ENCODE assay signal across 1 cellular context in genomic region chr11:102114032-102114431, GRCh38.
TF ChIP-seq lines count a peak whose summit lies in the region.

No MANE protein-coding gene starts in this region.

TF ChIP-seq in H1, 55 proteins besides CTCF, POLR2A, EP300 and RAD21:
- TF ChIP-seq SIX5 (IDR thresholded peaks at IDR 0.05; ENCODE audit: low read depth, low read length) (no peak), SAP30 (IDR thresholded peaks at IDR 0.05; ENCODE audit: insufficient read depth, insufficient replicate concordance, low read length) (no peak), SIN3A (conservative IDR thresholded peaks at IDR 0.05 in 1 of 2, IDR thresholded peaks at IDR 0.05 in 1 of 2; ENCODE audit: low read depth in 1 of 2, low read length in 2 of 2) (no peak), CHD2 (IDR thresholded peaks at IDR 0.05; ENCODE audit: low read length) (no peak), TAF1 (IDR thresholded peaks at IDR 0.05; ENCODE audit: low read depth, low read length) (no peak), SIRT6 (IDR thresholded peaks at IDR 0.05; ENCODE audit: low read length) (no peak), SP1 (IDR thresholded peaks at IDR 0.05; ENCODE audit: low read depth, low read length) (no peak), ASH2L (IDR thresholded peaks at IDR 0.05; ENCODE audit: low read length) (no peak), NANOG (IDR thresholded peaks at IDR 0.05; ENCODE audit: insufficient read depth, low read depth, low read length, poor library complexity, severe bottlenecking) (no peak), JUN (IDR thresholded peaks at IDR 0.05; ENCODE audit: low read depth, low read length) (no peak), TEAD4 (IDR thresholded peaks at IDR 0.05; ENCODE audit: low read depth, low read length) (no peak), KDM4A (IDR thresholded peaks at IDR 0.05; ENCODE audit: low read depth, low read length, severe bottlenecking) (no peak), CBX5 (IDR thresholded peaks at IDR 0.05; ENCODE audit: low read depth, low read length) (no peak), RFX5 (IDR thresholded peaks at IDR 0.05; ENCODE audit: borderline replicate concordance, low read depth, low read length) (no peak), EGR1 (IDR thresholded peaks at IDR 0.05; ENCODE audit: borderline replicate concordance, low read depth, low read length) (no peak), BACH1 (IDR thresholded peaks at IDR 0.05; ENCODE audit: low read length) (no peak)
- TF ChIP-seq, protein P1, sequence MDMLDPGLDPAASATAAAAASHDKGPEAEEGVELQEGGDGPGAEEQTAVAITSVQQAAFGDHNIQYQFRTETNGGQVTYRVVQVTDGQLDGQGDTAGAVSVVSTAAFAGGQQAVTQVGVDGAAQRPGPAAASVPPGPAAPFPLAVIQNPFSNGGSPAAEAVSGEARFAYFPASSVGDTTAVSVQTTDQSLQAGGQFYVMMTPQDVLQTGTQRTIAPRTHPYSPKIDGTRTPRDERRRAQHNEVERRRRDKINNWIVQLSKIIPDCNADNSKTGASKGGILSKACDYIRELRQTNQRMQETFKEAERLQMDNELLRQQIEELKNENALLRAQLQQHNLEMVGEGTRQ (IDR thresholded peaks at IDR 0.05; ENCODE audit: low read length), result no peak
TF ChIP-seq in H1: peak in this region for 0.
